8 cellular contexts compared by ENCODE assay signal in genomic region chr15:76996526-76997401, GRCh38. TPM values are rescaled to one million over a fixed set of nuclear protein-coding genes. Genes with fewer than 3 reads are reported as not detected.
DNase-seq lines count a peak whose midpoint lies in the region; ATAC-seq and TF ChIP-seq lines count a peak whose summit lies in the region.

No MANE protein-coding gene starts in this region.

- peak overlapping the region; percentile 96 for H3K4me3 Mint-ChIP-seq in activated CD8-positive, alpha-beta T cell treated with anti-CD3 and anti-CD28 coated beads, Interleukin-2, amount 10 ng/mL, durations not matched to agents 7 days and 5 days

- no peaks in the 10 kb centered on the region for H3K9me3 Mint-ChIP-seq in activated CD8-positive, alpha-beta T cell treated with anti-CD3 and anti-CD28 coated beads, Interleukin-2, amount 10 ng/mL, durations not matched to agents 7 days and 5 days (ENCODE audit: insufficient read depth)

- no peaks in the 10 kb centered on the region for H3K79me2 ChIP-seq in GM23248 (ENCODE audit: insufficient read depth)

- peak overlapping the region; percentile 1 for H3K4me2 ChIP-seq in GM23248 (ENCODE audit: unreplicated experiment)

- peaks cover 64% of the 10 kb centered on the region for H3K36me3 Mint-ChIP-seq in activated CD8-positive, alpha-beta T cell treated with anti-CD3 and anti-CD28 coated beads, Interleukin-2, amount 10 ng/mL, durations not matched to agents 7 days and 5 days (ENCODE audit: low read depth)

- 64 to 66% methylated on average over 14 of the region's 14 CpGs for WGBS in GM23248 (ENCODE audit: low coverage in 1 of 2, low lambda C conversion rate in 2 of 2, missing lambda C conversion rate in 2 of 2), 2 experiments

- no peaks in the 10 kb centered on the region for H3K9me3 ChIP-seq in GM23248 (ENCODE audit: low read depth)

- H3K4me1 ChIP-seq in GM23248 (ENCODE audit: insufficient read depth) = peaks cover 13% of the 10 kb centered on the region

- peak overlapping the region; percentile 26; the same call in 1 of the 2 replicates for H3K27ac ChIP-seq in GM23248

- no peaks in the 10 kb centered on the region for H3K9me2 ChIP-seq in GM23248 (ENCODE audit: insufficient read depth)

- peaks cover 4% of the 10 kb centered on the region; the same call in 1 of the 2 replicates for H3F3A ChIP-seq in GM23248 (ENCODE audit: insufficient read depth)

- peak overlapping the region; percentile 33 for H3K9ac ChIP-seq in GM23248

- no peak for TF ChIP-seq CTCF in fibroblast of mammary gland (conservative IDR thresholded peaks at IDR 0.05; ENCODE audit: control insufficient read depth, insufficient read depth, low read depth, low read length)

- no peaks in the 10 kb centered on the region for H3K27me3 ChIP-seq in GM23248 (replicated peaks; ENCODE audit: insufficient read depth)

- in situ Hi-C loops in GM23248 (cut with MboI) = no loop called here

- H3K4me3 ChIP-seq in GM23248 (no peak overlapping the region), fibroblast of mammary gland (ENCODE audit: control insufficient read depth, low read depth, low read length) (no peak overlapping the region)

- no peaks in the 10 kb centered on the region for H3K36me3 ChIP-seq in GM23248 (ENCODE audit: low read depth)

- no peaks in the 10 kb centered on the region for H3K27me3 Mint-ChIP-seq in activated CD8-positive, alpha-beta T cell treated with anti-CD3 and anti-CD28 coated beads, Interleukin-2, amount 10 ng/mL, durations not matched to agents 7 days and 5 days (ENCODE audit: low read depth)

- H3K27ac Mint-ChIP-seq in activated CD8-positive, alpha-beta T cell treated with anti-CD3 and anti-CD28 coated beads, Interleukin-2, amount 10 ng/mL, durations not matched to agents 7 days and 5 days = peak overlapping the region; percentile 96

- DNase-seq in GM23248 (peak; percentile 77), fibroblast of mammary gland (ENCODE audit: low read depth) (peak; percentile 50), DMS153 treated with DMSO at 0.1 percent for 48 hours (lab: John Stamatoyannopoulos, UW; ENCODE audit: unreplicated experiment) (no peak), NOMO-1 treated with DMSO at 0.1 percent for 48 hours (lab: John Stamatoyannopoulos, UW; ENCODE audit: unreplicated experiment) (no peak), globus pallidus (ENCODE audit: low spot score) (no peak), SKM-1 (lab: John Stamatoyannopoulos, UW; ENCODE audit: unreplicated experiment) (no peak)
- DNase-seq in activated CD8-positive, alpha-beta T cell treated with anti-CD3 and anti-CD28 coated beads, Interleukin-2, amount 10 ng/mL, durations not matched to agents 7 days and 5 days = peak; percentile 66
- DNase-seq in stimulated activated CD4-positive, alpha-beta T cell treated with anti-CD3 and anti-CD28 coated beads, Interleukin-1b, Interleukin-23, amount 100 ng/mL, for 48 hours = peak; percentile 63

- POLR2A ChIA-PET in activated CD8-positive, alpha-beta T cell treated with anti-CD3 and anti-CD28 coated beads, Interleukin-2, amount 10 ng/mL, durations not matched to agents 7 days and 5 days (lab: Charles Lee) = interaction anchor here (1.0 to 7.4 kb wide), 7 partner anchors 9 to 93 kb away, joined by 3 to 125 read pairs (median 6); no protein-coding TSS in a partner anchor

- peak overlapping the region; percentile 80 for H2AFZ ChIP-seq in GM23248

- CTCF ChIA-PET in activated CD8-positive, alpha-beta T cell treated with anti-CD3 and anti-CD28 coated beads, Interleukin-2, amount 10 ng/mL, durations not matched to agents 7 days and 5 days (lab: Charles Lee) = interaction anchor here (0.8 to 8.2 kb wide), 8 partner anchors 9 to 35 kb away, joined by 3 to 82 read pairs (median 6); no protein-coding TSS in a partner anchor

- peaks cover 77% of the 10 kb centered on the region for H3K4me1 Mint-ChIP-seq in activated CD8-positive, alpha-beta T cell treated with anti-CD3 and anti-CD28 coated beads, Interleukin-2, amount 10 ng/mL, durations not matched to agents 7 days and 5 days (ENCODE audit: low read depth)

- H4K20me1 ChIP-seq in GM23248 (ENCODE audit: insufficient read depth) = no peaks in the 10 kb centered on the region

- ATAC-seq in activated CD8-positive, alpha-beta T cell treated with anti-CD3 and anti-CD28 coated beads, Interleukin-2, amount 10 ng/mL, durations not matched to agents 7 days and 5 days = peak; percentile 37

RNA-seq across cellular contexts. Expression of gene PSTPIP1, which starts 1.8 kb away (rescaled TPM):
- 0.38 TPM in 1 of 2 replicates, not detected in the other for total RNA-seq in GM23248 (2014; rRNA removed; shearing (Covaris generic))
- 0.71 and 0.80 TPM in 2 replicates for polyA plus RNA-seq in GM23248 (2016; fragmentation: Nextera tagmentation; extraction: Ambion mirVana)
- 100 to 1,000 TPM; 208 to 212 TPM for total RNA-seq in activated CD8-positive, alpha-beta T cell treated with anti-CD3 and anti-CD28 coated beads, Interleukin-2, amount 10 ng/mL, durations not matched to agents 7 days and 5 days

Comparison
In these comparisons a context has a peak if more than half of its experiments do, and no peak if none do; other contexts are left out.
1. DNase-seq: peak in GM23248 (single experiment), activated CD8-positive, alpha-beta T cell treated with anti-CD3 and anti-CD28 coated beads, Interleukin-2, amount 10 ng/mL, durations not matched to agents 7 days and 5 days (single experiment), fibroblast of mammary gland (single experiment) and stimulated activated CD4-positive, alpha-beta T cell treated with anti-CD3 and anti-CD28 coated beads, Interleukin-1b, Interleukin-23, amount 100 ng/mL, for 48 hours (single experiment); none in DMS153 treated with DMSO at 0.1 percent for 48 hours (single experiment), NOMO-1 treated with DMSO at 0.1 percent for 48 hours (single experiment), globus pallidus (single experiment) and SKM-1 (single experiment).
2. RNA of gene PSTPIP1, which starts 1.8 kb away (total RNA-seq): 208 to 212 TPM in activated CD8-positive, alpha-beta T cell treated with anti-CD3 and anti-CD28 coated beads, Interleukin-2, amount 10 ng/mL, durations not matched to agents 7 days and 5 days; 0.38 TPM in GM23248; every median in the first group is over 100 times any median in the second.